Comparison of ENCODE assay signal across 8 cellular contexts in the genomic region with DNA sequence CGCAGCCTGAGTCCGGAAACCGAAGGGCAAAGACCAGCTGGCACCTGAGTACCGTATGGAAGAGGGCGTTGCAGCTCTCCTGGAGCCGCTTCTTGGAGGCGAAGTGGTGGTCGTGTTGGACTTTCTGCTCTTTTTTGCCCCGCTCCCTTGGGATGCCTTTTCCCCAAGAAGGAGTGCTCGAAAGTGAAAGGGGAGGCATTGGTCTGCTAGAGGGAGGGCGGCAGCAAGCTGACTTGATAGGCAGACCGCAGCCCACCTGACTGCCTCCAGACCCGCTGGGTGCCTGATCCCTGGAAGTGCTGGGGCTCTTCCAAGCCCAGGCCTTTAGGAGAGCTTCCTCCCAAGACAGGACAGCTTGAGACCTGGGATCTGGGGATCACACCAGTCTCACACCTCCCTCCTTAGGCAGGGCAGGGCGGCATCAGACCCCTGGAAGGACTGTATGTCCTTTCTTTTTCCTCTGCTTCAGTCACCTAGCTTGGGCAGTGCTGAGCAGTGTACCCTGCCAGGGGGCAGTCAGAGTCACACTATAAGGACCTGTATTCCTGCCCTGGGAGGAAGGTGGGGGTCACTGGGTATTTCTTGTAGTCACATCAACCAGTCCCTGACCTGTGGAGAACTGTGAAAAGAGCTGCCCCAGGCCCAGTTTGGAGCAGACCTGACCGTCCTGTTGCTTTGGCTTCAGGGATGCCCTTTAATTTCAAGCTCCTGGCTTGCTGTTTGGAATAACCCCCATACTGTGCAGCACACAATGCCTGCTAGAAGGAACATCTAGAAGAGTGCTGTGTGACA. TPM values are rescaled to one million over a fixed set of nuclear protein-coding genes. Genes with fewer than 3 reads are reported as not detected.
DNase-seq lines count a peak whose midpoint lies in the region; ATAC-seq and TF ChIP-seq lines count a peak whose summit lies in the region.

No MANE protein-coding gene starts in this region.

- no peak for TF ChIP-seq CTCF in brain microvascular endothelial cell (IDR thresholded peaks at IDR 0.05; ENCODE audit: low read depth, low read length, missing control alignments)
- TF ChIP-seq CTCF in right lobe of liver (IDR thresholded peaks at IDR 0.05): no peak
- no peak for TF ChIP-seq CTCF in tibial artery (IDR thresholded peaks at IDR 0.05)

- TF ChIP-seq POLR2A in right lobe of liver (IDR thresholded peaks at IDR 0.05): peak; percentile 48

- H3K4me3 ChIP-seq in brain microvascular endothelial cell (ENCODE audit: low read depth, low read length) (peak overlapping the region; percentile 67), right lobe of liver (peak overlapping the region; percentile 68 to 78 (median 70)), tibial artery (peak overlapping the region; percentile 72 to 95)

- 0% methylated on average over 7 of the region's 15 CpGs for WGBS in right lobe of liver (ENCODE audit: insufficient coverage, low coverage, low lambda C conversion rate, missing lambda C conversion rate)

- H3K4me1 ChIP-seq in right lobe of liver (peaks cover 0 to 37% (median 15%) of the 10 kb centered on the region in 4 donors), tibial artery (peaks cover 0 to 46% (median 36%) of the 10 kb centered on the region in 4 donors)

- H3K36me3 ChIP-seq in brain microvascular endothelial cell (replicated peaks) (no peaks in the 10 kb centered on the region), right lobe of liver (no peaks in the 10 kb centered on the region), tibial artery (no peaks in the 10 kb centered on the region)

- peak; percentile 45 for ATAC-seq in GM18907 (IDR thresholded peaks at IDR 0.05; ENCODE audit: unreplicated experiment)
- peak in 2 of 4 donors; percentile 0 to 3 for ATAC-seq in right lobe of liver
- no peak for ATAC-seq in HG03139 (IDR thresholded peaks at IDR 0.05; ENCODE audit: unreplicated experiment)

- H3K9me3 ChIP-seq in right lobe of liver: no peaks in the 10 kb centered on the region
- no peaks in the 10 kb centered on the region for H3K9me3 ChIP-seq in tibial artery

- H3K27ac ChIP-seq in brain microvascular endothelial cell: no peak overlapping the region
- H3K27ac ChIP-seq in right lobe of liver: peak overlapping the region; percentile 58 to 90 (median 77)
- H3K27ac ChIP-seq in tibial artery: peak overlapping the region; percentile 83 to 90

- DNase-seq in HuH-7.5 (ENCODE audit: low spot score) (peak; percentile 57), brain microvascular endothelial cell (no peak), right lobe of liver (no peak), tibial artery (peak in 1 of 2 donors; percentile 76), germinal center (ENCODE audit: low spot score) (no peak), posterior vena cava (ENCODE audit: low spot score) (no peak)

- in situ Hi-C loops in brain microvascular endothelial cell (cut with HindIII; ENCODE audit: low pct_ligation_motif_present, low sequenced_read_pairs): no loop called here

- H3K27me3 ChIP-seq in brain microvascular endothelial cell (replicated peaks) (no peaks in the 10 kb centered on the region), right lobe of liver (no peaks in the 10 kb centered on the region), tibial artery (no peaks in the 10 kb centered on the region)

- intact Hi-C loops in right lobe of liver (cut with DNase I): no loop called here
- intact Hi-C loops in tibial artery (cut with DNase I; ENCODE audit: low total_unique reads): no loop called here
- intact Hi-C loops in posterior vena cava (cut with DNase I): loop anchor here in 1 of 2 donors (5.0 kb wide), 1 partner anchor 1649 kb away; no protein-coding TSS in a partner anchor

RNA-seq across cellular contexts. Expression of a gene that starts 2.1 kb away (rescaled TPM):
- total RNA-seq in right lobe of liver: 1 to 10 TPM; 2.0 to 5.9 (median 4.4) TPM
- 1 to 10 TPM; 2.7 to 2.8 TPM for total RNA-seq in posterior vena cava

RNA-seq across cellular contexts. Expression of a gene that starts 40.3 kb away (rescaled TPM):
- total RNA-seq in right lobe of liver (1 to 10 TPM; 2.7 to 5.3 (median 3.9) TPM), posterior vena cava (10 to 100 TPM; 12.3 to 14.7 TPM)
